Comparison of ENCODE assay signal across 7 cellular contexts in genomic region chr20:1748777-1749176, GRCh38.
"Had no signal": no experiment of that assay in that cellular context is flagged by ENCODE, and none has a peak within 500 bp of the region (broad histone marks: within the 10 kb centered on the region; RNA-seq: fewer than 3 reads in every experiment).

No MANE protein-coding gene starts in this region.

- DNase-seq: KBM-7, KG1 had no signal

- H3K4me2 ChIP-seq: KMS-11 had no signal

- ATAC-seq: K562 had no signal

- FAIRE-seq: HTR-8/SVneo, K562 had no signal

- H3K36me3 Mint-ChIP-seq: IgD-negative memory B cell had no signal

- H3K27ac ChIP-seq: HL-60, KMS-11 had no signal

- H3K27ac Mint-ChIP-seq: IgD-negative memory B cell had no signal

- H3K4me3 ChIP-seq: K562 had no signal

- H3K4me3 Mint-ChIP-seq: IgD-negative memory B cell had no signal

- H3K9ac ChIP-seq: KMS-11 had no signal
